8 cellular contexts compared by ENCODE assay signal in genomic region chr2:151260492-151261239, GRCh38. TPM values are rescaled to one million over a fixed set of nuclear protein-coding genes. Genes with fewer than 3 reads are reported as not detected.
A peak's percentile ranks its signal among the peaks of the same experiment; 100 is the strongest.
DNase-seq lines count a peak whose midpoint lies in the region; ATAC-seq, FAIRE-seq and TF ChIP-seq lines count a peak whose summit lies in the region.

No MANE protein-coding gene starts in this region.

- no peaks in the 10 kb centered on the region for H3K9me1 ChIP-seq in endothelial cell of umbilical vein (replicated peaks; ENCODE audit: control insufficient read depth, extremely low read depth, insufficient read depth, low read length)

- no peaks in the 10 kb centered on the region for H3K9me3 Mint-ChIP-seq in activated naive CD4-positive, alpha-beta T cell treated with anti-CD3 and anti-CD28 coated beads, Interleukin-2, amount 50 U/mL, for 24 hours

- no peaks in the 10 kb centered on the region for H3K36me3 ChIP-seq in endothelial cell of umbilical vein (ENCODE audit: control insufficient read depth in 2 of 2, extremely low read depth in 1 of 2, insufficient read depth in 2 of 2, low read length in 2 of 2)
- H3K36me3 ChIP-seq in osteoblast (ENCODE audit: insufficient read depth, low read length), result no peaks in the 10 kb centered on the region

- POLR2A ChIA-PET in endothelial cell of umbilical vein (lab: Charles Lee), result no interaction called here

- H3K4me3 ChIP-seq in endothelial cell of umbilical vein (replicated peaks in 1 of 3; ENCODE audit: insufficient read depth in 1 of 3, low read depth in 1 of 3, low read length in 3 of 3) (peak overlapping the region; percentile 48 to 88 (median 82)), osteoblast (ENCODE audit: insufficient read depth, low read length) (peak overlapping the region; percentile 85)

- ATAC-seq in HG02885 (IDR thresholded peaks at IDR 0.05; ENCODE audit: poor library complexity, unreplicated experiment), result peak; percentile 20

- dilution Hi-C loops in endothelial cell of umbilical vein (cut with MboI; ENCODE audit: extremely low pct_ligation_motif_present, low sequenced_read_pairs), result no loop called here

- H3K4me3 Mint-ChIP-seq in activated naive CD4-positive, alpha-beta T cell treated with anti-CD3 and anti-CD28 coated beads, Interleukin-2, amount 50 U/mL, for 24 hours, result peak overlapping the region; percentile 94

- H3K4me1 Mint-ChIP-seq in activated naive CD4-positive, alpha-beta T cell treated with anti-CD3 and anti-CD28 coated beads, Interleukin-2, amount 50 U/mL, for 24 hours, result peaks cover 23% of the 10 kb centered on the region

- H2AFZ ChIP-seq in endothelial cell of umbilical vein (ENCODE audit: low read depth, low read length) (peak overlapping the region; percentile 94), osteoblast (ENCODE audit: low read length) (peak overlapping the region; percentile 82)

- TSS peak; percentile 49 for BruUV-seq in endothelial cell of umbilical vein (replicated peaks; lab: Mats Ljungman, UMichigan)

- CTCF ChIA-PET in endothelial cell of umbilical vein (lab: Charles Lee), result interaction anchor here (0.7 to 3.4 kb wide), 4 partner anchors 30 to 176 kb away, joined by 3 to 17 read pairs (median 10); partner anchors contain the start of gene RIF1

- peak overlapping the region; percentile 96 for H3K4me2 ChIP-seq in endothelial cell of umbilical vein (ENCODE audit: insufficient read depth, low read length)
- peak overlapping the region; percentile 91 for H3K4me2 ChIP-seq in osteoblast (ENCODE audit: insufficient read depth, low read length)

- H3K9me3 ChIP-seq in endothelial cell of umbilical vein (replicated peaks; ENCODE audit: control insufficient read depth, insufficient read depth, low read length) (no peaks in the 10 kb centered on the region), osteoblast (ENCODE audit: low read depth, low read length) (no peaks in the 10 kb centered on the region)

- DNase-seq in activated naive CD4-positive, alpha-beta T cell treated with Interleukin-2 at 50 U/mL for 16 hours, result no peak
- DNase-seq in RPMI7951 (ENCODE audit: low read depth) (peak; percentile 25), endothelial cell of umbilical vein (ENCODE audit: low read depth, low spot score) (peak; percentile 80), osteoblast (ENCODE audit: insufficient read length, low spot score, missing footprints) (peak; percentile 67), 8988T (no peak), RCC 7860 (ENCODE audit: low spot score) (no peak)

- FAIRE-seq in endothelial cell of umbilical vein (lab: Jason Lieb, UNC), result peak; percentile 83
- no peak for FAIRE-seq in RCC 7860 (lab: Jason Lieb, UNC)

- no peak for TF ChIP-seq POLR2A in endothelial cell of umbilical vein (IDR thresholded peaks at IDR 0.05; ENCODE audit: low read depth, low read length)

- H3K27ac ChIP-seq in endothelial cell of umbilical vein (ENCODE audit: insufficient read depth, low read depth, low read length) (peak overlapping the region; percentile 91), osteoblast (ENCODE audit: low read depth, low read length) (peak overlapping the region; percentile 78)

- intact Hi-C loops in endothelial cell of umbilical vein (cut with micrococcal nuclease), result loop anchor here (1.0 to 5.0 kb wide), 5 partner anchors 29 to 1457 kb away; partner anchors contain the start of genes ARL6IP6, NMI, PRPF40A and RIF1

- H3K4me1 ChIP-seq in endothelial cell of umbilical vein (ENCODE audit: control insufficient read depth, extremely low read depth, insufficient read depth, low read length) (peaks cover 9% of the 10 kb centered on the region), osteoblast (ENCODE audit: insufficient read depth, low read length) (peaks cover 8% of the 10 kb centered on the region)

- peaks cover 4% of the 10 kb centered on the region for H3K36me3 Mint-ChIP-seq in activated naive CD4-positive, alpha-beta T cell treated with anti-CD3 and anti-CD28 coated beads, Interleukin-2, amount 50 U/mL, for 24 hours

- H4K20me1 ChIP-seq in endothelial cell of umbilical vein (replicated peaks; ENCODE audit: control insufficient read depth, extremely low read depth, insufficient read depth, low read length) (no peaks in the 10 kb centered on the region), osteoblast (ENCODE audit: insufficient read depth, low read length) (no peaks in the 10 kb centered on the region)

- peak overlapping the region; percentile 92 for H3K9ac ChIP-seq in endothelial cell of umbilical vein (replicated peaks; ENCODE audit: extremely low read depth, insufficient read depth, low read length)

- peak overlapping the region; percentile 100 for H3K27ac Mint-ChIP-seq in activated naive CD4-positive, alpha-beta T cell treated with anti-CD3 and anti-CD28 coated beads, Interleukin-2, amount 50 U/mL, for 24 hours

- H3K27me3 Mint-ChIP-seq in activated naive CD4-positive, alpha-beta T cell treated with anti-CD3 and anti-CD28 coated beads, Interleukin-2, amount 50 U/mL, for 24 hours, result no peaks in the 10 kb centered on the region

- no peaks in the 10 kb centered on the region for H3K79me2 ChIP-seq in endothelial cell of umbilical vein (ENCODE audit: control insufficient read depth, insufficient read depth, low read length)
- H3K79me2 ChIP-seq in osteoblast (ENCODE audit: insufficient read depth, low read length), result peaks cover 12% of the 10 kb centered on the region

- TF ChIP-seq CTCF in endothelial cell of umbilical vein (IDR thresholded peaks at IDR 0.05; ENCODE audit: extremely low read depth in 1 of 2, insufficient read depth in 1 of 2, low read depth in 1 of 2, low read length in 2 of 2) (no peak), osteoblast (IDR thresholded peaks at IDR 0.05; ENCODE audit: extremely low read depth, low read depth, low read length) (no peak)

- no peaks in the 10 kb centered on the region for H3K27me3 ChIP-seq in endothelial cell of umbilical vein (ENCODE audit: control insufficient read depth in 2 of 2, insufficient read depth in 2 of 2, low read length in 2 of 2)
- H3K27me3 ChIP-seq in osteoblast (ENCODE audit: insufficient read depth, low read length), result no peaks in the 10 kb centered on the region

TF ChIP-seq in endothelial cell of umbilical vein, 7 proteins besides CTCF, POLR2A, EP300 and RAD21:
- no peak for TF ChIP-seq MAX (IDR thresholded peaks at IDR 0.05; ENCODE audit: insufficient read depth, insufficient read length)
- no peak for TF ChIP-seq POLR2AphosphoS5 (IDR thresholded peaks at IDR 0.05; ENCODE audit: insufficient read depth, low read depth, low read length)
- TF ChIP-seq FOS (IDR thresholded peaks at IDR 0.05; ENCODE audit: borderline replicate concordance, insufficient read depth, low read length), result no peak
- TF ChIP-seq MYC (IDR thresholded peaks at IDR 0.05; ENCODE audit: low read depth, low read length), result no peak
- TF ChIP-seq GATA2 (IDR thresholded peaks at IDR 0.05; ENCODE audit: insufficient read depth, insufficient read length, low read depth, low read length), result no peak
- TF ChIP-seq JUN (IDR thresholded peaks at IDR 0.05; ENCODE audit: borderline replicate concordance, insufficient read depth, insufficient read length, low read depth), result no peak
- TF ChIP-seq EZH2 (IDR thresholded peaks at IDR 0.05; ENCODE audit: borderline replicate concordance, low read depth, low read length, severe bottlenecking), result no peak

RNA-seq across cellular contexts. Expression of gene RBM43, which starts 1.0 kb away (rescaled TPM):
- total RNA-seq in RPMI7951 (2014; rRNA removed; shearing (Covaris generic)), result 4.4 and 5.6 TPM in 2 replicates
- total RNA-seq in endothelial cell of umbilical vein, result 6.4 and 6.5 TPM in 2 replicates
- 2.6 and 3.7 TPM in 2 replicates for polyA plus RNA-seq in endothelial cell of umbilical vein
- 3.7 and 4.4 TPM in 2 replicates for polyA plus RNA-seq in endothelial cell of umbilical vein (2011; cell fraction: cytosol; rRNA removed)
- polyA plus RNA-seq in endothelial cell of umbilical vein (2011; cell fraction: nucleus; rRNA removed), result 3.7 and 4.3 TPM in 2 replicates
- 4.6 and 6.5 TPM in 2 replicates for polyA plus RNA-seq in endothelial cell of umbilical vein (2012)
- polyA minus RNA-seq in endothelial cell of umbilical vein, result 3.3 and 3.8 TPM in 2 replicates
- polyA minus RNA-seq in endothelial cell of umbilical vein (2011; cell fraction: cytosol; rRNA and poly(A)+ RNA removed), result 0.41 TPM
- 4.4 and 4.6 TPM in 2 replicates for polyA minus RNA-seq in endothelial cell of umbilical vein (2011; cell fraction: nucleus; rRNA and poly(A)+ RNA removed)
- total RNA-seq in osteoblast, result 11.6 and 12.1 TPM in 2 replicates

RNA-seq across cellular contexts. Expression of gene NMI, which starts 28.8 kb away (rescaled TPM):
- total RNA-seq in RPMI7951 (2014; rRNA removed; shearing (Covaris generic)), result 24.8 and 31.4 TPM in 2 replicates
- total RNA-seq in endothelial cell of umbilical vein (17.1 and 24.9 TPM in 2 replicates), osteoblast (15.9 and 21.0 TPM in 2 replicates)
- polyA plus RNA-seq in endothelial cell of umbilical vein, result 3.5 and 6.0 TPM in 2 replicates
- 12.1 and 14.0 TPM in 2 replicates for polyA plus RNA-seq in endothelial cell of umbilical vein (2011; cell fraction: cytosol; rRNA removed)
- 5.2 and 8.8 TPM in 2 replicates for polyA plus RNA-seq in endothelial cell of umbilical vein (2011; cell fraction: nucleus; rRNA removed)
- polyA plus RNA-seq in endothelial cell of umbilical vein (2012), result 23.9 and 31.8 TPM in 2 replicates
- polyA minus RNA-seq in endothelial cell of umbilical vein, result 1.9 and 2.3 TPM in 2 replicates
- polyA minus RNA-seq in endothelial cell of umbilical vein (2011; cell fraction: cytosol; rRNA and poly(A)+ RNA removed), result 3.1 TPM
- 2.4 and 3.6 TPM in 2 replicates for polyA minus RNA-seq in endothelial cell of umbilical vein (2011; cell fraction: nucleus; rRNA and poly(A)+ RNA removed)

Comparison
In these comparisons a context has a peak if more than half of its experiments do, and no peak if none do; other contexts are left out.
1. DNase-seq: peak in RPMI7951 (single experiment), endothelial cell of umbilical vein (single experiment) and osteoblast (single experiment); none in activated naive CD4-positive, alpha-beta T cell treated with Interleukin-2 at 50 U/mL for 16 hours (single experiment), 8988T (single experiment) and RCC 7860 (single experiment).